ENCODE assay signal across 20 cellular contexts in genomic region chr5:96873469-96873868, GRCh38. TPM values are rescaled to one million over a fixed set of nuclear protein-coding genes. Genes with fewer than 3 reads are reported as not detected.
DNase-seq lines count a peak whose midpoint lies in the region; ATAC-seq and TF ChIP-seq lines count a peak whose summit lies in the region.
"Had no signal": no experiment of that assay in that cellular context is flagged by ENCODE, and none has a peak within 500 bp of the region (broad histone marks: within the 10 kb centered on the region; RNA-seq: fewer than 3 reads in every experiment).

No MANE protein-coding gene starts in this region.

- DNase-seq in activated T-cell treated with anti-CD3 and anti-CD28 coated beads, Interleukin-2, amount 50 U/mL, for 72 hours, result no peak
- no peak for DNase-seq in activated T-cell treated with anti-CD3 and anti-CD28 coated beads for 4 hours
- no peak for DNase-seq in activated naive CD8-positive, alpha-beta T cell treated with anti-CD3 and anti-CD28 coated beads, Interleukin-2, amount 10 ng/mL, durations not matched to agents 7 days and 5 days
- DNase-seq in stimulated activated effector memory CD8-positive, alpha-beta T cell treated with anti-CD3 and anti-CD28 coated beads, Interleukin-12 subunit alpha, Interleukin-12 subunit beta, amount 100 ng/mL, for 72 hours (ENCODE audit: low spot score in 2 of 2), result no peak
- DNase-seq in DMS79 treated with DMSO at 0.1 percent for 48 hours (lab: John Stamatoyannopoulos, UW), result no peak
- no peak for DNase-seq in DMS53 treated with DMSO at 0.1 percent for 48 hours (lab: John Stamatoyannopoulos, UW; ENCODE audit: unreplicated experiment)
- DNase-seq: EL; H7; left cardiac atrium; midbrain; NCI-H1694; RPMI8226; stimulated activated CD4-positive, alpha-beta T cell treated with anti-CD3 and anti-CD28 coated beads, Interleukin-15, amount 100 ng/mL, for 24 hours; stimulated activated naive CD4-positive, alpha-beta T cell treated with Interleukin-2 at 50 U/mL for 16 hours; upper lobe of right lung had no signal

- H3K9me3 Mint-ChIP-seq in activated T-cell treated with anti-CD3 and anti-CD28 coated beads, Interleukin-2, amount 50 U/mL, for 72 hours, result no peaks in the 10 kb centered on the region
- H3K9me3 Mint-ChIP-seq in activated naive CD8-positive, alpha-beta T cell treated with anti-CD3 and anti-CD28 coated beads, Interleukin-2, amount 10 ng/mL, durations not matched to agents 7 days and 5 days, result no peaks in the 10 kb centered on the region
- no peaks in the 10 kb centered on the region for H3K9me3 Mint-ChIP-seq in stimulated activated effector memory CD8-positive, alpha-beta T cell treated with anti-CD3 and anti-CD28 coated beads, Interleukin-12 subunit alpha, Interleukin-12 subunit beta, amount 100 ng/mL, for 72 hours

- no peaks in the 10 kb centered on the region for H3K9me3 ChIP-seq in Loucy (ENCODE audit: insufficient read depth, low read depth, low read length)
- H3K9me3 ChIP-seq: gastroesophageal sphincter, neutrophil, upper lobe of right lung had no signal

- peaks cover 16% of the 10 kb centered on the region for H3K79me2 ChIP-seq in Loucy (ENCODE audit: insufficient read depth, low read length)

- H3K36me3 ChIP-seq in Loucy (ENCODE audit: insufficient read depth, low read length), result no peaks in the 10 kb centered on the region
- H3K36me3 ChIP-seq: gastroesophageal sphincter, neutrophil, upper lobe of right lung had no signal

- H3K27me3 ChIP-seq in Loucy (ENCODE audit: insufficient read depth, low read length, poor library complexity, severe bottlenecking), result no peaks in the 10 kb centered on the region
- H3K27me3 ChIP-seq: dorsolateral prefrontal cortex, gastroesophageal sphincter, neutrophil, upper lobe of right lung had no signal

- peaks cover 78% of the 10 kb centered on the region for H3K4me1 Mint-ChIP-seq in activated T-cell treated with anti-CD3 and anti-CD28 coated beads, Interleukin-2, amount 50 U/mL, for 72 hours (ENCODE audit: low read depth)
- H3K4me1 Mint-ChIP-seq in activated naive CD8-positive, alpha-beta T cell treated with anti-CD3 and anti-CD28 coated beads, Interleukin-2, amount 10 ng/mL, durations not matched to agents 7 days and 5 days, result peaks cover 65% of the 10 kb centered on the region
- peaks cover 67% of the 10 kb centered on the region for H3K4me1 Mint-ChIP-seq in stimulated activated effector memory CD8-positive, alpha-beta T cell treated with anti-CD3 and anti-CD28 coated beads, Interleukin-12 subunit alpha, Interleukin-12 subunit beta, amount 100 ng/mL, for 72 hours

- H3K9ac ChIP-seq in Loucy (ENCODE audit: low read depth, low read length, poor library complexity, severe bottlenecking), result no peak overlapping the region

- H3F3A ChIP-seq in Loucy (ENCODE audit: low read depth), result no peaks in the 10 kb centered on the region; the same call in 1 of the 2 replicates

- POLR2A ChIA-PET in activated naive CD8-positive, alpha-beta T cell treated with anti-CD3 and anti-CD28 coated beads, Interleukin-2, amount 10 ng/mL, durations not matched to agents 7 days and 5 days (lab: Charles Lee), result interaction anchor here (1.2 kb wide), 1 partner anchor 61 kb away, joined by 3 read pairs; no protein-coding TSS in a partner anchor

- H3K4me3 ChIP-seq in Loucy (ENCODE audit: low read length, poor library complexity, severe bottlenecking), result no peak overlapping the region
- H3K4me3 ChIP-seq: dorsolateral prefrontal cortex, gastroesophageal sphincter, upper lobe of right lung had no signal

- peak overlapping the region; percentile 67 for H2AFZ ChIP-seq in Loucy (ENCODE audit: low read length)

- H4K20me1 ChIP-seq in Loucy (ENCODE audit: insufficient read depth, low read length, poor library complexity, severe bottlenecking), result no peaks in the 10 kb centered on the region

- ATAC-seq in activated T-cell treated with anti-CD3 and anti-CD28 coated beads, Interleukin-2, amount 50 U/mL, for 72 hours (replicated peaks in 1 of 2), result no peak
- ATAC-seq in activated naive CD8-positive, alpha-beta T cell treated with anti-CD3 and anti-CD28 coated beads, Interleukin-2, amount 10 ng/mL, durations not matched to agents 7 days and 5 days (ENCODE audit: low read depth), result no peak
- no peak for ATAC-seq in stimulated activated effector memory CD8-positive, alpha-beta T cell treated with anti-CD3 and anti-CD28 coated beads, Interleukin-12 subunit alpha, Interleukin-12 subunit beta, amount 100 ng/mL, for 72 hours
- no peak for ATAC-seq in HG02981 (IDR thresholded peaks at IDR 0.05; ENCODE audit: unreplicated experiment)
- ATAC-seq: gastroesophageal sphincter, left cardiac atrium, upper lobe of right lung had no signal

- no peak for TF ChIP-seq CTCF in Loucy (conservative IDR thresholded peaks at IDR 0.05; ENCODE audit: low read length)

- H3K4me2 ChIP-seq in Loucy (ENCODE audit: low read depth, low read length, poor library complexity, severe bottlenecking), result no peak overlapping the region

- H3K4me1 ChIP-seq in Loucy (ENCODE audit: insufficient read depth, low read length, poor library complexity, severe bottlenecking), result peaks cover 80% of the 10 kb centered on the region

- H3K4me3 Mint-ChIP-seq in activated T-cell treated with anti-CD3 and anti-CD28 coated beads, Interleukin-2, amount 50 U/mL, for 72 hours, result peak overlapping the region; percentile 3 to 33
- peak overlapping the region; percentile 35 for H3K4me3 Mint-ChIP-seq in activated naive CD8-positive, alpha-beta T cell treated with anti-CD3 and anti-CD28 coated beads, Interleukin-2, amount 10 ng/mL, durations not matched to agents 7 days and 5 days
- no peak overlapping the region for H3K4me3 Mint-ChIP-seq in stimulated activated effector memory CD8-positive, alpha-beta T cell treated with anti-CD3 and anti-CD28 coated beads, Interleukin-12 subunit alpha, Interleukin-12 subunit beta, amount 100 ng/mL, for 72 hours

- no peaks in the 10 kb centered on the region for H3K9me2 ChIP-seq in Loucy (replicated peaks; ENCODE audit: low read depth, low read length)

- H3K27me3 Mint-ChIP-seq in activated T-cell treated with anti-CD3 and anti-CD28 coated beads, Interleukin-2, amount 50 U/mL, for 72 hours (ENCODE audit: low read depth), result no peaks in the 10 kb centered on the region
- no peaks in the 10 kb centered on the region for H3K27me3 Mint-ChIP-seq in activated naive CD8-positive, alpha-beta T cell treated with anti-CD3 and anti-CD28 coated beads, Interleukin-2, amount 10 ng/mL, durations not matched to agents 7 days and 5 days

- peak overlapping the region; percentile 89 for H3K27ac Mint-ChIP-seq in activated T-cell treated with anti-CD3 and anti-CD28 coated beads, Interleukin-2, amount 50 U/mL, for 72 hours
- H3K27ac Mint-ChIP-seq in activated naive CD8-positive, alpha-beta T cell treated with anti-CD3 and anti-CD28 coated beads, Interleukin-2, amount 10 ng/mL, durations not matched to agents 7 days and 5 days, result peak overlapping the region; percentile 60
- H3K27ac Mint-ChIP-seq in stimulated activated effector memory CD8-positive, alpha-beta T cell treated with anti-CD3 and anti-CD28 coated beads, Interleukin-12 subunit alpha, Interleukin-12 subunit beta, amount 100 ng/mL, for 72 hours, result peak overlapping the region; percentile 85

- peaks cover 0 to 5% of the 10 kb centered on the region in 2 donors for H3K36me3 Mint-ChIP-seq in activated T-cell treated with anti-CD3 and anti-CD28 coated beads, Interleukin-2, amount 50 U/mL, for 72 hours (ENCODE audit: insufficient read depth in 2 of 2)
- H3K36me3 Mint-ChIP-seq in activated naive CD8-positive, alpha-beta T cell treated with anti-CD3 and anti-CD28 coated beads, Interleukin-2, amount 10 ng/mL, durations not matched to agents 7 days and 5 days, result peaks cover 1% of the 10 kb centered on the region
- H3K36me3 Mint-ChIP-seq in stimulated activated effector memory CD8-positive, alpha-beta T cell treated with anti-CD3 and anti-CD28 coated beads, Interleukin-12 subunit alpha, Interleukin-12 subunit beta, amount 100 ng/mL, for 72 hours, result no peaks in the 10 kb centered on the region

RNA-seq across cellular contexts. Expression of gene ERAP2, which starts 2.8 kb away (rescaled TPM):
- 100 to 1,000 TPM in 1 of 2 donors, 10 to 100 TPM in 1; 92.1 to 133 TPM for total RNA-seq in activated T-cell treated with anti-CD3 and anti-CD28 coated beads, Interleukin-2, amount 50 U/mL, for 72 hours
- 100 to 1,000 TPM; 107 to 110 TPM for total RNA-seq in activated naive CD8-positive, alpha-beta T cell treated with anti-CD3 and anti-CD28 coated beads, Interleukin-2, amount 10 ng/mL, durations not matched to agents 7 days and 5 days
- total RNA-seq: H7 had no signal
